22 cellular contexts compared by ENCODE assay signal in the genomic region with DNA sequence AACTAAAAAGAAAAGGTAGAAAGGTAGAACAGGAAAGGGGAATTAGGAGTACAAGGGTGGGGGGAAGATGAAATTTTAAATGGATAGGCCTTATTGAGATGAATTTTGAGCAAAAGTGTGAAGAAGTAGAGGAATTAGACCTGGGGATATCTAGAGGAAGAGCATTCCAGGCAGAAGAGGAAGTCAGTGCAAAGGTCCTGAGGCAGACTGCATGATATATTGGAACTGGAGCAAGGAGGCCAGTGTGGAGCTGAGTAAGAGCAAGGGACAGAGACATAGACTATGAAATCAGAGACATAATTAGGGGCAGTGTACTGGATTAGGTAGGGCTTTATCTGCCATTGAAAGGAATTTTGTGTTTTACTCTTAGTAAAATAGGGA. TPM values are rescaled to one million over a fixed set of nuclear protein-coding genes. Genes with fewer than 3 reads are reported as not detected.
A peak's percentile ranks its signal among the peaks of the same experiment; 100 is the strongest.
DNase-seq lines count a peak whose midpoint lies in the region; ATAC-seq, FAIRE-seq and TF ChIP-seq lines count a peak whose summit lies in the region.
"Had no signal": no experiment of that assay in that cellular context is flagged by ENCODE, and none has a peak within 500 bp of the region (broad histone marks: within the 10 kb centered on the region; RNA-seq: fewer than 3 reads in every experiment).

No MANE protein-coding gene starts in this region.

- DNase-seq in HepG2 (ENCODE audit: low spot score) = no peak
- DNase-seq in right lobe of liver = no peak
- DNase-seq in chondrocyte (ENCODE audit: low spot score) = no peak
- DNase-seq in natural killer cell treated with Interleukin-12 subunit alpha and Interleukin-12 subunit beta and Interleukin-15 and Interleukin-18, amount 100 ng/mL, for 72 hours (ENCODE audit: low spot score) = no peak
- DNase-seq in SIG-M5 (lab: John Stamatoyannopoulos, UW) = no peak
- DNase-seq in tibial artery = no peak
- DNase-seq in thyroid gland = no peak
- no peak for DNase-seq in stimulated activated CD4-positive, alpha-beta T cell treated with anti-CD3 and anti-CD28 coated beads, Interleukin-2, amount 100 ng/mL, for 48 hours
- DNase-seq: activated CD4-positive, CD25-positive, alpha-beta regulatory T cell; activated CD8-positive, alpha-beta memory T cell treated with anti-CD3 and anti-CD28 coated beads for 24 hours; aorta; left cardiac atrium; MG63; NCI-H1930; posterior cingulate gyrus; SHP77 treated with DMSO at 0.1 percent for 48 hours; spleen; stimulated activated naive CD4-positive, alpha-beta T cell had no signal

- H3K4me1 Mint-ChIP-seq in chondrocyte (ENCODE audit: low read depth) = peaks cover 40% of the 10 kb centered on the region
- peaks cover 47 to 72% of the 10 kb centered on the region in 2 donors for H3K4me1 Mint-ChIP-seq in natural killer cell treated with Interleukin-12 subunit alpha and Interleukin-12 subunit beta and Interleukin-15 and Interleukin-18, amount 100 ng/mL, for 72 hours (ENCODE audit: low read depth in 2 of 2)

- no peaks in the 10 kb centered on the region for H3K36me3 Mint-ChIP-seq in chondrocyte (ENCODE audit: low read depth)
- no peaks in the 10 kb centered on the region for H3K36me3 Mint-ChIP-seq in natural killer cell treated with Interleukin-12 subunit alpha and Interleukin-12 subunit beta and Interleukin-15 and Interleukin-18, amount 100 ng/mL, for 72 hours

- FAIRE-seq in HepG2 (lab: Jason Lieb, UNC) = no peak
- FAIRE-seq: endothelial cell of umbilical vein, urothelium cell line had no signal

- CTCF ChIA-PET in HepG2 (lab: Yijun Ruan, JAX; ENCODE audit: low intra/inter-chr PET ratio, low total read pairs) = no interaction called here

- peaks cover 0 to 7% of the 10 kb centered on the region in 2 experiments; a peak in 2 of 5 replicates for H3K36me3 ChIP-seq in HepG2 (replicated peaks in 1 of 2; ENCODE audit: control insufficient read depth in 1 of 2, insufficient read depth in 2 of 2, low read length in 2 of 2)
- H3K36me3 ChIP-seq in right lobe of liver = peaks cover 0 to 1% (median 0%) of the 10 kb centered on the region in 4 donors
- H3K36me3 ChIP-seq in tibial artery = no peaks in the 10 kb centered on the region
- no peaks in the 10 kb centered on the region for H3K36me3 ChIP-seq in thyroid gland

- no peaks in the 10 kb centered on the region for H3K27me3 Mint-ChIP-seq in chondrocyte (ENCODE audit: low read depth)
- no peaks in the 10 kb centered on the region for H3K27me3 Mint-ChIP-seq in natural killer cell treated with Interleukin-12 subunit alpha and Interleukin-12 subunit beta and Interleukin-15 and Interleukin-18, amount 100 ng/mL, for 72 hours

- H2AFZ ChIP-seq in HepG2 (ENCODE audit: low read length) = no peak overlapping the region

- peaks cover 5% of the 10 kb centered on the region; the same call in 1 of the 2 replicates for H4K20me1 ChIP-seq in HepG2 (ENCODE audit: insufficient read depth, low read length)

- no peaks in the 10 kb centered on the region for H3K9me3 Mint-ChIP-seq in chondrocyte (ENCODE audit: low read depth)
- H3K9me3 Mint-ChIP-seq in natural killer cell treated with Interleukin-12 subunit alpha and Interleukin-12 subunit beta and Interleukin-15 and Interleukin-18, amount 100 ng/mL, for 72 hours = no peaks in the 10 kb centered on the region

- in situ Hi-C loops in HepG2 (cut with HindIII; ENCODE audit: extremely low pct_ligation_motif_present, low pct_unique_long_range_greater_than_20kb) = no loop called here

- TF ChIP-seq EP300 in HepG2 (IDR thresholded peaks at IDR 0.05; ENCODE audit: low read depth in 2 of 2, low read length in 2 of 2) (no peak), HepG2 (CRISPR knock-in tag; IDR thresholded peaks at IDR 0.05; ENCODE audit: borderline replicate concordance) (no peak)

- no peaks in the 10 kb centered on the region for H3K9me3 ChIP-seq in HepG2 (ENCODE audit: low read length)
- no peaks in the 10 kb centered on the region for H3K9me3 ChIP-seq in right lobe of liver
- no peaks in the 10 kb centered on the region for H3K9me3 ChIP-seq in tibial artery
- H3K9me3 ChIP-seq in thyroid gland = no peaks in the 10 kb centered on the region
- H3K9me3 ChIP-seq: MG63, spleen had no signal

- TF ChIP-seq CTCF in HepG2 (CRISPR knock-in tag; IDR thresholded peaks at IDR 0.05) = no peak
- no peak for TF ChIP-seq CTCF in right lobe of liver (IDR thresholded peaks at IDR 0.05)
- TF ChIP-seq CTCF in chondrocyte (IDR thresholded peaks at IDR 0.05) = no peak
- no peak for TF ChIP-seq CTCF in tibial artery (IDR thresholded peaks at IDR 0.05)
- TF ChIP-seq CTCF in thyroid gland (IDR thresholded peaks at IDR 0.05) = no peak

- ATAC-seq in HepG2 = no peak
- no peak for ATAC-seq in right lobe of liver
- no peak for ATAC-seq in natural killer cell treated with Interleukin-12 subunit alpha and Interleukin-12 subunit beta and Interleukin-15 and Interleukin-18, amount 100 ng/mL, for 72 hours

- H3K9ac ChIP-seq in HepG2 (ENCODE audit: insufficient read depth, low read depth, low read length) = no peak overlapping the region

- intact Hi-C loops in HepG2 (cut with micrococcal nuclease; ENCODE audit: unreplicated experiment) = no loop called here
- intact Hi-C loops in right lobe of liver (cut with DNase I) = no loop called here
- intact Hi-C loops in tibial artery (cut with DNase I; ENCODE audit: low total_unique reads) = no loop called here
- intact Hi-C loops in thyroid gland (cut with DNase I) = no loop called here

- H3K79me2 ChIP-seq in HepG2 (ENCODE audit: insufficient read depth, low read length) = peaks cover 79% of the 10 kb centered on the region

- H3K27ac ChIP-seq in HepG2 (ENCODE audit: extremely low read length, insufficient read depth, low read length) = peak overlapping the region; percentile 91
- no peak overlapping the region for H3K27ac ChIP-seq in right lobe of liver
- no peak overlapping the region for H3K27ac ChIP-seq in tibial artery
- H3K27ac ChIP-seq in thyroid gland = no peak overlapping the region

- no peak for TF ChIP-seq RAD21 in HepG2 (CRISPR knock-in tag; IDR thresholded peaks at IDR 0.05)

- H3K4me1 ChIP-seq in HepG2 (ENCODE audit: insufficient read depth, low read length) (peaks cover 66% of the 10 kb centered on the region), right lobe of liver (peaks cover 0 to 60% (median 7%) of the 10 kb centered on the region in 4 donors), tibial artery (peaks cover 0 to 55% (median 31%) of the 10 kb centered on the region in 4 donors), thyroid gland (peaks cover 25 to 44% of the 10 kb centered on the region in 2 donors)

- 0 out of 2 replicates have a peak overlapping the region, but pooled peaks have one; percentile 13 for H3K4me2 ChIP-seq in HepG2 (ENCODE audit: low read depth, low read length)

- H3K27me3 ChIP-seq in HepG2 (ENCODE audit: control insufficient read depth in 1 of 2, insufficient read depth in 2 of 2, low read length in 2 of 2) (no peaks in the 10 kb centered on the region), right lobe of liver (no peaks in the 10 kb centered on the region), tibial artery (no peaks in the 10 kb centered on the region), thyroid gland (no peaks in the 10 kb centered on the region)
- H3K27me3 ChIP-seq: MG63, spleen had no signal

- peak overlapping the region; percentile 10 for H3K27ac Mint-ChIP-seq in chondrocyte (ENCODE audit: unreplicated experiment)
- H3K27ac Mint-ChIP-seq in natural killer cell treated with Interleukin-12 subunit alpha and Interleukin-12 subunit beta and Interleukin-15 and Interleukin-18, amount 100 ng/mL, for 72 hours = peak overlapping the region; percentile 3 to 7

- H3K4me3 Mint-ChIP-seq in chondrocyte (ENCODE audit: unreplicated experiment) = no peak overlapping the region
- H3K4me3 Mint-ChIP-seq in natural killer cell treated with Interleukin-12 subunit alpha and Interleukin-12 subunit beta and Interleukin-15 and Interleukin-18, amount 100 ng/mL, for 72 hours = peak overlapping the region; percentile 2

- BruUV-seq in HepG2 (replicated peaks; lab: Mats Ljungman, UMichigan) = no TSS peak

- TF ChIP-seq POLR2A in HepG2 (IDR thresholded peaks at IDR 0.05; ENCODE audit: insufficient read depth in 1 of 2, low read depth in 2 of 2, low read length in 2 of 2) (no peak), right lobe of liver (IDR thresholded peaks at IDR 0.05) (no peak), thyroid gland (IDR thresholded peaks at IDR 0.05) (no peak)

- POLR2A ChIA-PET in HepG2 (lab: Yijun Ruan, JAX) = interaction anchor here (1.3 to 1.4 kb wide), 2 partner anchors 28 to 39 kb away, joined by 3 read pairs; no protein-coding TSS in a partner anchor

- H3K4me3 ChIP-seq in HepG2 (replicated peaks in 1 of 3; ENCODE audit: insufficient read depth in 1 of 3, low read depth in 2 of 3, low read length in 3 of 3) = no peak overlapping the region
- H3K4me3 ChIP-seq in right lobe of liver = no peak overlapping the region
- H3K4me3 ChIP-seq in tibial artery = no peak overlapping the region
- H3K4me3 ChIP-seq in thyroid gland (replicated peaks in 1 of 3) = no peak overlapping the region
- H3K4me3 ChIP-seq: MG63, spleen had no signal

RNA-seq across cellular contexts. Expression of a gene that starts 40.4 kb away (rescaled TPM):
- total RNA-seq in HepG2 (2016; rRNA removed; fragmentation: Illumina TruSeq; extraction: Trizol) = 67.3 and 74.9 TPM in 2 replicates
- 7.2 and 7.5 TPM in 2 replicates for total RNA-seq in HepG2 (2016; cell fraction: cytosol; rRNA removed; fragmentation: Illumina TruSeq; extraction: Trizol; ENCODE audit: low read depth)
- total RNA-seq in HepG2 (2016; cell fraction: insoluble cytoplasmic fraction; rRNA removed; fragmentation: Illumina TruSeq; extraction: Trizol) = 67.5 and 68.5 TPM in 2 replicates
- 20.7 and 21.7 TPM in 2 replicates for total RNA-seq in HepG2 (2016; cell fraction: membrane; rRNA removed; fragmentation: Illumina TruSeq; extraction: Trizol)
- total RNA-seq in HepG2 (2016; cell fraction: nucleus; rRNA removed; fragmentation: Illumina TruSeq; extraction: Trizol) = 113 and 120 TPM in 2 replicates
- 52.0 and 66.3 TPM in 2 replicates for polyA plus RNA-seq in HepG2 (2011; rRNA removed)
- polyA plus RNA-seq in HepG2 (2011; cell fraction: cytosol; rRNA removed) = 29.4 and 43.0 TPM in 2 replicates
- 53.6 and 57.1 TPM in 2 replicates for polyA plus RNA-seq in HepG2 (2011; cell fraction: nucleus; rRNA removed)
- polyA plus RNA-seq in HepG2 (2012) = 53.3 and 55.6 TPM in 2 replicates
- 2.4 and 3.2 TPM in 2 replicates for polyA plus RNA-seq in HepG2 (2016; cell fraction: cytosol; fragmentation: Illumina TruSeq; extraction: Trizol; ENCODE audit: low read depth)
- polyA plus RNA-seq in HepG2 (2016; cell fraction: insoluble cytoplasmic fraction; fragmentation: Illumina TruSeq; extraction: Trizol; ENCODE audit: low read depth) = 53.0 and 55.3 TPM in 2 replicates
- polyA plus RNA-seq in HepG2 (2016; cell fraction: membrane; fragmentation: Illumina TruSeq; extraction: Trizol; ENCODE audit: low read depth) = 8.8 and 9.7 TPM in 2 replicates
- 90.3 and 105 TPM in 2 replicates for polyA plus RNA-seq in HepG2 (2016; cell fraction: nucleus; fragmentation: Illumina TruSeq; extraction: Trizol; ENCODE audit: insufficient read depth, low read depth)
- polyA minus RNA-seq in HepG2 (2011; rRNA and poly(A)+ RNA removed; ENCODE audit: low replicate concordance) = 75.6 and 86.1 TPM in 2 replicates
- 50.6 and 54.7 TPM in 2 replicates for polyA minus RNA-seq in HepG2 (2011; cell fraction: cytosol; rRNA and poly(A)+ RNA removed)
- 204 and 254 TPM in 2 replicates for polyA minus RNA-seq in HepG2 (2011; cell fraction: nucleus; rRNA and poly(A)+ RNA removed)
- 10 to 100 TPM; 37.9 to 53.3 (median 45.3) TPM for total RNA-seq in right lobe of liver
- 36.5 to 41.1 TPM (median 36.9 TPM) in 3 replicates for total RNA-seq in chondrocyte
- 10 to 100 TPM; 68.4 to 71.4 TPM for total RNA-seq in natural killer cell treated with Interleukin-12 subunit alpha and Interleukin-12 subunit beta and Interleukin-15 and Interleukin-18, amount 100 ng/mL, for 72 hours
- 100 to 1,000 TPM in 3 of 4 donors, 10 to 100 TPM in 1; 85.2 to 201 (median 124) TPM for total RNA-seq in thyroid gland

RNA-seq across cellular contexts. Expression of a gene that starts 43.6 kb away (rescaled TPM):
- total RNA-seq in HepG2 (2016; rRNA removed; fragmentation: Illumina TruSeq; extraction: Trizol) = not detected in 2 replicates
- total RNA-seq in HepG2 (2016; cell fraction: cytosol; rRNA removed; fragmentation: Illumina TruSeq; extraction: Trizol; ENCODE audit: low read depth) = not detected in 2 replicates
- total RNA-seq in HepG2 (2016; cell fraction: insoluble cytoplasmic fraction; rRNA removed; fragmentation: Illumina TruSeq; extraction: Trizol) = 0.11 TPM in 1 of 2 replicates, not detected in the other
- total RNA-seq in HepG2 (2016; cell fraction: membrane; rRNA removed; fragmentation: Illumina TruSeq; extraction: Trizol) = not detected in 2 replicates
- total RNA-seq in HepG2 (2016; cell fraction: nucleus; rRNA removed; fragmentation: Illumina TruSeq; extraction: Trizol) = 0.09 and 0.12 TPM in 2 replicates
- polyA plus RNA-seq in HepG2 (2011; rRNA removed) = 0.42 and 0.46 TPM in 2 replicates
- 0.16 and 0.17 TPM in 2 replicates for polyA plus RNA-seq in HepG2 (2011; cell fraction: cytosol; rRNA removed)
- polyA plus RNA-seq in HepG2 (2011; cell fraction: nucleus; rRNA removed) = 0.64 and 1.1 TPM in 2 replicates
- 0.05 and 0.16 TPM in 2 replicates for polyA plus RNA-seq in HepG2 (2012)
- not detected in 2 replicates for polyA plus RNA-seq in HepG2 (2016; cell fraction: cytosol; fragmentation: Illumina TruSeq; extraction: Trizol; ENCODE audit: low read depth)
- 0.11 TPM in 1 of 2 replicates, not detected in the other for polyA plus RNA-seq in HepG2 (2016; cell fraction: insoluble cytoplasmic fraction; fragmentation: Illumina TruSeq; extraction: Trizol; ENCODE audit: low read depth)
- polyA plus RNA-seq in HepG2 (2016; cell fraction: membrane; fragmentation: Illumina TruSeq; extraction: Trizol; ENCODE audit: low read depth) = not detected in 2 replicates
- polyA plus RNA-seq in HepG2 (2016; cell fraction: nucleus; fragmentation: Illumina TruSeq; extraction: Trizol; ENCODE audit: insufficient read depth, low read depth) = 0.15 and 0.28 TPM in 2 replicates
- polyA minus RNA-seq in HepG2 (2011; rRNA and poly(A)+ RNA removed; ENCODE audit: low replicate concordance) = 0.42 TPM in 1 of 2 replicates, not detected in the other
- 0.26 TPM in 1 of 2 replicates, not detected in the other for polyA minus RNA-seq in HepG2 (2011; cell fraction: cytosol; rRNA and poly(A)+ RNA removed)
- polyA minus RNA-seq in HepG2 (2011; cell fraction: nucleus; rRNA and poly(A)+ RNA removed) = 0.39 and 0.50 TPM in 2 replicates
- under 1 TPM; 0.06 to 0.33 (median 0.09) TPM for total RNA-seq in right lobe of liver
- 0.15 TPM in 1 of 3 replicates, not detected in the others for total RNA-seq in chondrocyte
- total RNA-seq in natural killer cell treated with Interleukin-12 subunit alpha and Interleukin-12 subunit beta and Interleukin-15 and Interleukin-18, amount 100 ng/mL, for 72 hours = under 1 TPM in 1 of 2 donors, not detected in 1; 0.33 TPM
- under 1 TPM; 0.13 to 0.89 (median 0.60) TPM for total RNA-seq in thyroid gland
- total RNA-seq: endothelial cell of umbilical vein, G401, NCI-H460 had no signal
- polyA plus RNA-seq: aorta had no signal
